ENCODE assay signal across 25 cellular contexts in the genomic region with DNA sequence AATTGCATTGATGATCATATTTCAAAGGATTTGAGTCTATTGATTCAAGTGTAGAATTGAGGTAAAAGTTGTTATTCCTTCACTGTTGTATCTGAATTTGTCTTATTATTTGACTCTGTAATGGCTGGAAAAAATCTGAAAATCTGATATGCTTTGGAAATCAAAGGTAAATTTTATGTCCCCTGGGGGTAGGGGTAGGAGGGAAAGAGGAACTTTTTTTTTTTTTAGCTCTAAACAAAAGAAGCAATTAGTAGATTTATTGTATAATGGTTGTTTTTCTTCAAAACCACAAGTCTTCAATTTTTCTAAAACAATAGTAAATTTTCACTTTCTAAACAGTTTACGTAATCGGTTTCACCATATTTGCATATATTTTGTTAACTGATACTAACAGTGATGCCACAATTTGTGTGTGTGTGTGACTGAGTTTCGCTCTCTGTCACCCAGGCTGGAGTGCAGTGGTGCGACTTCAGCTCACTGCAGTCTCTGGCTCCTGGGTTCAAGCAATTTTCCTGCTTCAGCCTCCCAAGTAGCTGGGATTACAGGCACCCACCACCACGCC.
A peak's percentile ranks its signal among the peaks of the same experiment; 100 is the strongest.
DNase-seq lines count a peak whose midpoint lies in the region; ATAC-seq and TF ChIP-seq lines count a peak whose summit lies in the region.
"Had no signal": no experiment of that assay in that cellular context is flagged by ENCODE, and none has a peak within 500 bp of the region (broad histone marks: within the 10 kb centered on the region; RNA-seq: fewer than 3 reads in every experiment).

No MANE protein-coding gene starts in this region.

- H3K4me3 ChIP-seq in GM12864 (ENCODE audit: low read depth, low read length) = no peak overlapping the region
- H3K4me3 ChIP-seq in KMS-11 (IDR thresholded peaks at IDR 0.05; ENCODE audit: insufficient read depth, low read depth, low read length) = no peak overlapping the region
- H3K4me3 ChIP-seq in tibial nerve = no peak overlapping the region
- H3K4me3 ChIP-seq: right lobe of liver, suprapubic skin had no signal

- POLR2A ChIA-PET in activated CD4-positive, alpha-beta memory T cell treated with anti-CD3 and anti-CD28 coated beads, Interleukin-2, amount 10 ng/mL, durations not matched to agents 7 days and 5 days (lab: Charles Lee) = no interaction called here

- no peaks in the 10 kb centered on the region for H3K9me3 Mint-ChIP-seq in activated CD4-positive, alpha-beta memory T cell treated with anti-CD3 and anti-CD28 coated beads, Interleukin-2, amount 10 ng/mL, durations not matched to agents 7 days and 5 days
- H3K9me3 Mint-ChIP-seq: activated CD8-positive, alpha-beta T cell treated with anti-CD3 and anti-CD28 coated beads for 36 hours; naive thymus-derived CD8-positive, alpha-beta T cell had no signal

- DNase-seq in GM12864 (ENCODE audit: low read depth) (peak; percentile 10), C1 segment of cervical spinal cord (lab: John Stamatoyannopoulos, UW) (no peak), tibial nerve (ENCODE audit: low spot score in 2 of 2) (no peak)
- no peak for DNase-seq in activated CD4-positive, alpha-beta memory T cell treated with anti-CD3 and anti-CD28 coated beads, Interleukin-2, amount 10 ng/mL, durations not matched to agents 7 days and 5 days
- DNase-seq: activated CD4-positive, CD25-positive, alpha-beta regulatory T cell; activated CD8-positive, alpha-beta T cell treated with anti-CD3 and anti-CD28 coated beads for 36 hours; activated naive CD4-positive, alpha-beta T cell treated with Interleukin-2 at 50 U/mL for 16 hours; aorta; head of caudate nucleus; left cardiac atrium; mesendoderm; MM.1S; naive thymus-derived CD8-positive, alpha-beta T cell; NCI-H146; NCI-H2171 treated with DMSO at 0.1 percent for 48 hours; right lobe of liver; SK-N-SH; T-helper 9 cell had no signal

- H3K4me3 Mint-ChIP-seq in activated CD4-positive, alpha-beta memory T cell treated with anti-CD3 and anti-CD28 coated beads, Interleukin-2, amount 10 ng/mL, durations not matched to agents 7 days and 5 days = no peak overlapping the region

- peak; percentile 46 for ATAC-seq in GM19043 (IDR thresholded peaks at IDR 0.05; ENCODE audit: low read depth, unreplicated experiment)
- ATAC-seq in HG02885 (IDR thresholded peaks at IDR 0.05; ENCODE audit: poor library complexity, unreplicated experiment) = peak; percentile 72
- no peak for ATAC-seq in HG02571 (IDR thresholded peaks at IDR 0.05; ENCODE audit: unreplicated experiment)

- no peak overlapping the region for H3K27ac ChIP-seq in KMS-11
- no peak overlapping the region for H3K27ac ChIP-seq in tibial nerve
- H3K27ac ChIP-seq: parathyroid adenoma, right lobe of liver, RWPE1, suprapubic skin had no signal

- peaks cover 3% of the 10 kb centered on the region for H3K4me1 Mint-ChIP-seq in activated CD4-positive, alpha-beta memory T cell treated with anti-CD3 and anti-CD28 coated beads, Interleukin-2, amount 10 ng/mL, durations not matched to agents 7 days and 5 days

- TF ChIP-seq CTCF in GM12864 (IDR thresholded peaks at IDR 0.05; ENCODE audit: low read depth, low read length, missing control alignments) (no peak), KMS-11 (conservative IDR thresholded peaks at IDR 0.05; ENCODE audit: low read depth, low read length) (no peak), tibial nerve (IDR thresholded peaks at IDR 0.05) (no peak)

- H3K36me3 ChIP-seq in KMS-11 (ENCODE audit: insufficient read depth) (no peaks in the 10 kb centered on the region), tibial nerve (no peaks in the 10 kb centered on the region)
- H3K36me3 ChIP-seq: right lobe of liver, suprapubic skin had no signal

- 88 to 96% methylated on average over 5 of the region's 5 CpGs for WGBS in tibial nerve, 2 donors

- no peaks in the 10 kb centered on the region for H4K20me1 ChIP-seq in KMS-11 (ENCODE audit: insufficient read depth)

- peaks cover 6% of the 10 kb centered on the region for H3K4me1 ChIP-seq in KMS-11 (ENCODE audit: low read depth, poor library complexity, severe bottlenecking)
- H3K4me1 ChIP-seq in tibial nerve = no peaks in the 10 kb centered on the region
- H3K4me1 ChIP-seq: parathyroid adenoma, right lobe of liver, suprapubic skin had no signal

- 0 out of 2 replicates have a peak overlapping the region, but pooled peaks have one; percentile 74 for H2AFZ ChIP-seq in KMS-11 (ENCODE audit: low read depth)

- CTCF ChIA-PET in activated CD4-positive, alpha-beta memory T cell treated with anti-CD3 and anti-CD28 coated beads, Interleukin-2, amount 10 ng/mL, durations not matched to agents 7 days and 5 days (lab: Charles Lee) = no interaction called here

- H3K9me3 ChIP-seq in tibial nerve = no peaks in the 10 kb centered on the region
- H3K9me3 ChIP-seq: right lobe of liver, SK-N-SH, suprapubic skin had no signal

- no peaks in the 10 kb centered on the region for H3K27me3 ChIP-seq in KMS-11 (ENCODE audit: insufficient read depth, low read depth)
- H3K27me3 ChIP-seq in tibial nerve = no peaks in the 10 kb centered on the region
- H3K27me3 ChIP-seq: right lobe of liver, suprapubic skin had no signal

- no peak for TF ChIP-seq POLR2A in tibial nerve (IDR thresholded peaks at IDR 0.05)

- no peak for TF ChIP-seq EP300 in tibial nerve (IDR thresholded peaks at IDR 0.05)

- no peaks in the 10 kb centered on the region for H3K36me3 Mint-ChIP-seq in activated CD4-positive, alpha-beta memory T cell treated with anti-CD3 and anti-CD28 coated beads, Interleukin-2, amount 10 ng/mL, durations not matched to agents 7 days and 5 days (ENCODE audit: low read depth)
- H3K36me3 Mint-ChIP-seq: naive thymus-derived CD8-positive, alpha-beta T cell had no signal

- H3K9ac ChIP-seq in KMS-11 = no peak overlapping the region
- H3K9ac ChIP-seq: parathyroid adenoma, SK-N-SH had no signal

- no peak overlapping the region for H3K27ac Mint-ChIP-seq in activated CD4-positive, alpha-beta memory T cell treated with anti-CD3 and anti-CD28 coated beads, Interleukin-2, amount 10 ng/mL, durations not matched to agents 7 days and 5 days
- H3K27ac Mint-ChIP-seq: naive thymus-derived CD8-positive, alpha-beta T cell had no signal

- H3K4me2 ChIP-seq in KMS-11 = no peak overlapping the region
- H3K4me2 ChIP-seq: SK-N-SH had no signal

- H3K27me3 Mint-ChIP-seq in activated CD4-positive, alpha-beta memory T cell treated with anti-CD3 and anti-CD28 coated beads, Interleukin-2, amount 10 ng/mL, durations not matched to agents 7 days and 5 days = peaks cover 10% of the 10 kb centered on the region

- no peaks in the 10 kb centered on the region for H3K79me2 ChIP-seq in KMS-11 (ENCODE audit: insufficient read depth, low read depth)
- H3K79me2 ChIP-seq: parathyroid adenoma had no signal
